Comparison of ENCODE assay signal across 10 cellular contexts in the genomic region with DNA sequence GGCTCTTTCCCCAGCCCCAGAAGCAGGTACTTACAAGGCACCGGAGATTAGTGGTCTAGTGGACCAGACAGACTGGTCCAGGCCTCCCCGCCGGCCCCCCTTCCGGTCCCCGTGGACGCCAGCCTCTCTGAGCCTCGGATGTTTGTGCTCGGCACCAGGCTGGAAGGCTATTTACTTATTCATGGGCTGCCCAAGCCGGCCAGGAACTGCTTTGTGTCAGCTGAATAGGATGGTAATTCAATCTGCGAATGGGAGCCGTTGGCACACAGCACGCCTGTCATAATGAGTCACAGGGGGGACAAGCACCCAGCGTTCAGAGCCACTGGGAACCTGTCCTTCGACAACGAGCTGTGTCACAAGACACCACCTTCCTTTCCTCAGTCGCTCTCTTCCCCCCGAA.
DNase-seq lines count a peak whose midpoint lies in the region; ATAC-seq, FAIRE-seq and TF ChIP-seq lines count a peak whose summit lies in the region.
"Had no signal": no experiment of that assay in that cellular context is flagged by ENCODE, and none has a peak within 500 bp of the region (broad histone marks: within the 10 kb centered on the region; RNA-seq: fewer than 3 reads in every experiment).

No MANE protein-coding gene starts in this region.

- H4K20me1 ChIP-seq in HepG2 (ENCODE audit: insufficient read depth, low read length): no peaks in the 10 kb centered on the region

- FAIRE-seq in HepG2 (lab: Jason Lieb, UNC): no peak

- H3K9ac ChIP-seq in HUES48 (ENCODE audit: low read depth, low read length) (no peak overlapping the region), HepG2 (ENCODE audit: insufficient read depth, low read depth, low read length) (no peak overlapping the region)

- 13 to 22% (median 19%) methylated on average over 17 of the region's 17 CpGs for WGBS in ovary, 3 donors
- WGBS in HepG2 (ENCODE audit: low lambda C conversion rate): 8% methylated on average over 6 of the region's 17 CpGs

- TF ChIP-seq RAD21 in HepG2 (CRISPR knock-in tag; IDR thresholded peaks at IDR 0.05): no peak

- peak overlapping the region; percentile 55 for H3K27ac ChIP-seq in HUES48 (ENCODE audit: low read depth, low read length)
- no peak overlapping the region for H3K27ac ChIP-seq in ovary
- H3K27ac ChIP-seq in HepG2 (ENCODE audit: extremely low read length, insufficient read depth, low read length): no peak overlapping the region
- H3K27ac ChIP-seq: neutrophil, SJCRH30 had no signal

- H3K27ac Mint-ChIP-seq in glutamatergic neuron (ENCODE audit: unreplicated experiment): peak overlapping the region; percentile 83
- no peak overlapping the region for H3K27ac Mint-ChIP-seq in immature natural killer cell

- H2AFZ ChIP-seq in HepG2 (ENCODE audit: low read length): no peak overlapping the region

- H3K4me3 Mint-ChIP-seq in glutamatergic neuron (ENCODE audit: unreplicated experiment): peak overlapping the region; percentile 58
- no peak overlapping the region for H3K4me3 Mint-ChIP-seq in immature natural killer cell

- H3K4me1 Mint-ChIP-seq in glutamatergic neuron (ENCODE audit: low read depth, unreplicated experiment) (peaks cover 12% of the 10 kb centered on the region), immature natural killer cell (no peaks in the 10 kb centered on the region)

- TF ChIP-seq EP300 in ovary (IDR thresholded peaks at IDR 0.05): no peak
- TF ChIP-seq EP300 in HepG2 (IDR thresholded peaks at IDR 0.05; ENCODE audit: low read depth in 2 of 2, low read length in 2 of 2): no peak
- no peak for TF ChIP-seq EP300 in HepG2 (CRISPR knock-in tag; IDR thresholded peaks at IDR 0.05; ENCODE audit: borderline replicate concordance)

- no peak overlapping the region; the same call in 1 of the 2 replicates for H3K4me3 ChIP-seq in HUES48 (ENCODE audit: low read depth, low read length)
- no peak overlapping the region for H3K4me3 ChIP-seq in ovary
- no peak overlapping the region for H3K4me3 ChIP-seq in HepG2 (replicated peaks in 1 of 3; ENCODE audit: insufficient read depth in 1 of 3, low read depth in 2 of 3, low read length in 3 of 3)
- H3K4me3 ChIP-seq: SJCRH30 had no signal

- no peak for TF ChIP-seq POLR2A in ovary (IDR thresholded peaks at IDR 0.05)
- no peak for TF ChIP-seq POLR2A in HepG2 (IDR thresholded peaks at IDR 0.05; ENCODE audit: insufficient read depth in 1 of 2, low read depth in 2 of 2, low read length in 2 of 2)

- peaks cover 18% of the 10 kb centered on the region for H3K4me1 ChIP-seq in HUES48 (ENCODE audit: control insufficient read depth, insufficient read depth, low read length)
- no peaks in the 10 kb centered on the region for H3K4me1 ChIP-seq in ovary (ENCODE audit: insufficient read depth)
- no peaks in the 10 kb centered on the region for H3K4me1 ChIP-seq in HepG2 (ENCODE audit: insufficient read depth, low read length)
- H3K4me1 ChIP-seq: SJCRH30 had no signal

- TF ChIP-seq CTCF in glutamatergic neuron (IDR thresholded peaks at IDR 0.05; ENCODE audit: partially characterized antibody, unreplicated experiment) (no peak), ovary (IDR thresholded peaks at IDR 0.05) (no peak), HepG2 (CRISPR knock-in tag; IDR thresholded peaks at IDR 0.05) (no peak)

- H3K36me3 Mint-ChIP-seq in glutamatergic neuron (ENCODE audit: unreplicated experiment): no peaks in the 10 kb centered on the region
- no peaks in the 10 kb centered on the region for H3K36me3 Mint-ChIP-seq in immature natural killer cell

- DNase-seq in NCI-H526 (lab: John Stamatoyannopoulos, UW): peak; percentile 95 to 97
- peak; percentile 71 for DNase-seq in glutamatergic neuron
- peak; percentile 24 for DNase-seq in putamen (ENCODE audit: low spot score)
- DNase-seq in ovary: no peak
- DNase-seq in HepG2 (ENCODE audit: low spot score): no peak
- DNase-seq in immature natural killer cell: no peak
- DNase-seq in T-helper 1 cell: no peak

- CTCF ChIA-PET in HepG2 (lab: Yijun Ruan, JAX; ENCODE audit: low intra/inter-chr PET ratio, low total read pairs): no interaction called here

- no peaks in the 10 kb centered on the region for H3K9me3 ChIP-seq in HUES48 (ENCODE audit: control insufficient read depth, insufficient read depth, low read length)
- H3K9me3 ChIP-seq in ovary: no peaks in the 10 kb centered on the region
- no peaks in the 10 kb centered on the region for H3K9me3 ChIP-seq in HepG2 (ENCODE audit: low read length)
- H3K9me3 ChIP-seq: neutrophil, SJCRH30 had no signal

- peaks cover 15% of the 10 kb centered on the region for H3K9me3 Mint-ChIP-seq in glutamatergic neuron (ENCODE audit: unreplicated experiment)
- H3K9me3 Mint-ChIP-seq in immature natural killer cell: peaks cover 0 to 2% (median 0%) of the 10 kb centered on the region in 6 donors

- in situ Hi-C loops in HepG2 (cut with HindIII; ENCODE audit: extremely low pct_ligation_motif_present, low pct_unique_long_range_greater_than_20kb): no loop called here

- H3K27me3 Mint-ChIP-seq in glutamatergic neuron (ENCODE audit: unreplicated experiment): peaks cover 3% of the 10 kb centered on the region
- H3K27me3 Mint-ChIP-seq in immature natural killer cell (ENCODE audit: low read depth in 3 of 3): peaks cover 2 to 7% (median 5%) of the 10 kb centered on the region in 3 donors

- BruUV-seq in HepG2 (replicated peaks; lab: Mats Ljungman, UMichigan): no TSS peak

- H3K79me2 ChIP-seq in HepG2 (ENCODE audit: insufficient read depth, low read length): no peaks in the 10 kb centered on the region

- no peak overlapping the region for H3K4me2 ChIP-seq in HepG2 (ENCODE audit: low read depth, low read length)

- H3K36me3 ChIP-seq in HUES48 (ENCODE audit: control insufficient read depth, insufficient read depth, low read length) (no peaks in the 10 kb centered on the region), ovary (no peaks in the 10 kb centered on the region), HepG2 (replicated peaks in 1 of 2; ENCODE audit: control insufficient read depth in 1 of 2, insufficient read depth in 2 of 2, low read length in 2 of 2) (no peaks in the 10 kb centered on the region)
- H3K36me3 ChIP-seq: neutrophil, SJCRH30 had no signal

- POLR2A ChIA-PET in HepG2 (lab: Yijun Ruan, JAX): no interaction called here

- no peak for ATAC-seq in HepG2

- H3K27me3 ChIP-seq in HUES48 (ENCODE audit: control insufficient read depth, insufficient read depth, low read length): peaks cover 10% of the 10 kb centered on the region
- H3K27me3 ChIP-seq in ovary: no peaks in the 10 kb centered on the region
- peaks cover 0 to 56% of the 10 kb centered on the region in 2 experiments; a peak in 4 of 5 replicates for H3K27me3 ChIP-seq in HepG2 (ENCODE audit: control insufficient read depth in 1 of 2, insufficient read depth in 2 of 2, low read length in 2 of 2)
- H3K27me3 ChIP-seq: SJCRH30 had no signal

- intact Hi-C loops in ovary (cut with DNase I) (no loop called here), HepG2 (cut with micrococcal nuclease; ENCODE audit: unreplicated experiment) (no loop called here)

TF ChIP-seq in HepG2, 621 proteins besides CTCF, POLR2A, EP300 and RAD21 (continues in another document):
- TF ChIP-seq ZNF180 (CRISPR knock-in tag; IDR thresholded peaks at IDR 0.05; ENCODE audit: borderline replicate concordance, low read depth): no peak
- no peak for TF ChIP-seq ZNF550 (CRISPR knock-in tag; IDR thresholded peaks at IDR 0.05; ENCODE audit: borderline replicate concordance)
- TF ChIP-seq MXD1 (CRISPR knock-in tag; IDR thresholded peaks at IDR 0.05): no peak
- no peak for TF ChIP-seq ZNF335 (CRISPR knock-in tag; IDR thresholded peaks at IDR 0.05)
- TF ChIP-seq, protein P1, sequence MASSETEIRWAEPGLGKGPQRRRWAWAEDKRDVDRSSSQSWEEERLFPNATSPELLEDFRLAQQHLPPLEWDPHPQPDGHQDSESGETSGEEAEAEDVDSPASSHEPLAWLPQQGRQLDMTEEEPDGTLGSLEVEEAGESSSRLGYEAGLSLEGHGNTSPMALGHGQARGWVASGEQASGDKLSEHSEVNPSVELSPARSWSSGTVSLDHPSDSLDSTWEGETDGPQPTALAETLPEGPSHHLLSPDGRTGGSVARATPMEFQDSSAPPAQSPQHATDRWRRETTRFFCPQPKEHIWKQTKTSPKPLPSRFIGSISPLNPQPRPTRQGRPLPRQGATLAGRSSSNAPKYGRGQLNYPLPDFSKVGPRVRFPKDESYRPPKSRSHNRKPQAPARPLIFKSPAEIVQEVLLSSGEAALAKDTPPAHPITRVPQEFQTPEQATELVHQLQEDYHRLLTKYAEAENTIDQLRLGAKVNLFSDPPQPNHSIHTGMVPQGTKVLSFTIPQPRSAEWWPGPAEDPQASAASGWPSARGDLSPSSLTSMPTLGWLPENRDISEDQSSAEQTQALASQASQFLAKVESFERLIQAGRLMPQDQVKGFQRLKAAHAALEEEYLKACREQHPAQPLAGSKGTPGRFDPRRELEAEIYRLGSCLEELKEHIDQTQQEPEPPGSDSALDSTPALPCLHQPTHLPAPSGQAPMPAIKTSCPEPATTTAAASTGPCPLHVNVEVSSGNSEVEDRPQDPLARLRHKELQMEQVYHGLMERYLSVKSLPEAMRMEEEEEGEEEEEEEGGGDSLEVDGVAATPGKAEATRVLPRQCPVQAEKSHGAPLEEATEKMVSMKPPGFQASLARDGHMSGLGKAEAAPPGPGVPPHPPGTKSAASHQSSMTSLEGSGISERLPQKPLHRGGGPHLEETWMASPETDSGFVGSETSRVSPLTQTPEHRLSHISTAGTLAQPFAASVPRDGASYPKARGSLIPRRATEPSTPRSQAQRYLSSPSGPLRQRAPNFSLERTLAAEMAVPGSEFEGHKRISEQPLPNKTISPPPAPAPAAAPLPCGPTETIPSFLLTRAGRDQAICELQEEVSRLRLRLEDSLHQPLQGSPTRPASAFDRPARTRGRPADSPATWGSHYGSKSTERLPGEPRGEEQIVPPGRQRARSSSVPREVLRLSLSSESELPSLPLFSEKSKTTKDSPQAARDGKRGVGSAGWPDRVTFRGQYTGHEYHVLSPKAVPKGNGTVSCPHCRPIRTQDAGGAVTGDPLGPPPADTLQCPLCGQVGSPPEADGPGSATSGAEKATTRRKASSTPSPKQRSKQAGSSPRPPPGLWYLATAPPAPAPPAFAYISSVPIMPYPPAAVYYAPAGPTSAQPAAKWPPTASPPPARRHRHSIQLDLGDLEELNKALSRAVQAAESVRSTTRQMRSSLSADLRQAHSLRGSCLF (CRISPR knock-in tag; IDR thresholded peaks at IDR 0.05; ENCODE audit: borderline replicate concordance): no peak

Comparison
In these comparisons a context has a peak if more than half of its experiments do, and no peak if none do; other contexts are left out.
1. DNase-seq: peak in NCI-H526 (2 of 2), glutamatergic neuron (single experiment) and putamen (single experiment); none in ovary (0 of 5), HepG2 (single experiment), immature natural killer cell (0 of 3) and T-helper 1 cell (0 of 5).